17 cellular contexts compared by ENCODE assay signal in genomic region chr10:33129987-33130386, GRCh38.
DNase-seq lines count a peak whose midpoint lies in the region; ATAC-seq, FAIRE-seq and TF ChIP-seq lines count a peak whose summit lies in the region.
"Had no signal": no experiment of that assay in that cellular context is flagged by ENCODE, and none has a peak within 500 bp of the region (broad histone marks: within the 10 kb centered on the region; RNA-seq: fewer than 3 reads in every experiment).

No MANE protein-coding gene starts in this region.

- peaks cover 16% of the 10 kb centered on the region for H3K36me3 Mint-ChIP-seq in activated CD4-positive, alpha-beta T cell treated with anti-CD3 and anti-CD28 coated beads, Interleukin-2, amount 10 ng/mL, durations not matched to agents 7 days and 5 days (ENCODE audit: low read depth)
- no peaks in the 10 kb centered on the region for H3K36me3 Mint-ChIP-seq in CD14-positive monocyte
- H3K36me3 Mint-ChIP-seq: naive B cell had no signal

- TF ChIP-seq POLR2A in right lobe of liver (IDR thresholded peaks at IDR 0.05), result no peak

- H3K9me3 ChIP-seq in HEK293 (ENCODE audit: control insufficient read depth, insufficient read depth, low read depth, low read length) (no peaks in the 10 kb centered on the region), right lobe of liver (no peaks in the 10 kb centered on the region)
- H3K9me3 ChIP-seq: Caco-2 had no signal

- POLR2A ChIA-PET in HEK293 (lab: Yijun Ruan, JAX), result no interaction called here
- POLR2A ChIA-PET in activated CD4-positive, alpha-beta T cell treated with anti-CD3 and anti-CD28 coated beads, Interleukin-2, amount 10 ng/mL, durations not matched to agents 7 days and 5 days (lab: Charles Lee), result interaction anchor here (0.6 kb wide), 1 partner anchor 26 kb away, joined by 5 read pairs; no protein-coding TSS in a partner anchor

- H3K27ac Mint-ChIP-seq in activated CD4-positive, alpha-beta T cell treated with anti-CD3 and anti-CD28 coated beads, Interleukin-2, amount 10 ng/mL, durations not matched to agents 7 days and 5 days, result no peak overlapping the region
- H3K27ac Mint-ChIP-seq in CD14-positive monocyte, result no peak overlapping the region
- H3K27ac Mint-ChIP-seq: activated CD8-positive, alpha-beta T cell treated with anti-CD3 and anti-CD28 coated beads, Interleukin-2, amount 10 ng/mL, durations not matched to agents 7 days and 5 days; endodermal cell had no signal

- H3K27ac ChIP-seq in HEK293 (ENCODE audit: extremely low read depth, low read depth, low read length) (no peak overlapping the region), right lobe of liver (no peak overlapping the region)

- ATAC-seq in right lobe of liver (peak in 3 of 4 donors; percentile 38 to 40 (median 38)), HG03135 (IDR thresholded peaks at IDR 0.05; ENCODE audit: unreplicated experiment) (no peak)
- ATAC-seq: activated CD8-positive, alpha-beta T cell treated with anti-CD3 and anti-CD28 coated beads, Interleukin-2, amount 10 ng/mL, durations not matched to agents 7 days and 5 days; HCT116 had no signal

- H3K4me3 ChIP-seq in HEK293 (ENCODE audit: low read depth, low read length) (no peak overlapping the region), astrocyte of the spinal cord (ENCODE audit: low read depth, low read length) (no peak overlapping the region), right lobe of liver (no peak overlapping the region)

- in situ Hi-C loops in astrocyte of the spinal cord (cut with HindIII; ENCODE audit: low sequenced_read_pairs), result no loop called here

- CTCF ChIA-PET in HEK293 (lab: Yijun Ruan, JAX), result interaction anchor here (0.6 to 2.3 kb wide), 4 partner anchors 11 to 764 kb away, joined by 3 to 12 read pairs (median 4); no protein-coding TSS in a partner anchor
- CTCF ChIA-PET in activated CD4-positive, alpha-beta T cell treated with anti-CD3 and anti-CD28 coated beads, Interleukin-2, amount 10 ng/mL, durations not matched to agents 7 days and 5 days (lab: Charles Lee), result interaction anchor here (0.6 to 2.5 kb wide), 6 partner anchors 9 to 144 kb away, joined by 3 to 9 read pairs (median 3); no protein-coding TSS in a partner anchor

- H3K4me3 Mint-ChIP-seq in activated CD4-positive, alpha-beta T cell treated with anti-CD3 and anti-CD28 coated beads, Interleukin-2, amount 10 ng/mL, durations not matched to agents 7 days and 5 days, result no peak overlapping the region
- no peak overlapping the region for H3K4me3 Mint-ChIP-seq in CD14-positive monocyte
- H3K4me3 Mint-ChIP-seq: activated CD8-positive, alpha-beta T cell treated with anti-CD3 and anti-CD28 coated beads, Interleukin-2, amount 10 ng/mL, durations not matched to agents 7 days and 5 days; endodermal cell; IgD-negative memory B cell; naive B cell had no signal

- intact Hi-C loops in right lobe of liver (cut with DNase I), result no loop called here
- intact Hi-C loops in CD14-positive monocyte (cut with micrococcal nuclease), result no loop called here

- H3K9me3 Mint-ChIP-seq in activated CD4-positive, alpha-beta T cell treated with anti-CD3 and anti-CD28 coated beads, Interleukin-2, amount 10 ng/mL, durations not matched to agents 7 days and 5 days, result peaks cover 3% of the 10 kb centered on the region
- H3K9me3 Mint-ChIP-seq in CD14-positive monocyte, result peaks cover 0 to 3% (median 0%) of the 10 kb centered on the region in 7 donors
- H3K9me3 Mint-ChIP-seq: endodermal cell, IgD-negative memory B cell, naive B cell had no signal

- TF ChIP-seq CTCF in HEK293 (tag by site-specific recombination; IDR thresholded peaks at IDR 0.05) (no peak), astrocyte of the spinal cord (IDR thresholded peaks at IDR 0.05; ENCODE audit: low read depth, low read length) (no peak), right lobe of liver (IDR thresholded peaks at IDR 0.05) (no peak), CD14-positive monocyte (IDR thresholded peaks at IDR 0.05) (no peak)

- DNase-seq in AG08396 (ENCODE audit: low spot score), result peak; percentile 30
- peak; percentile 85 for DNase-seq in astrocyte of the spinal cord (ENCODE audit: low read depth, low spot score)
- DNase-seq in right lobe of liver, result no peak
- no peak for DNase-seq in activated CD4-positive, alpha-beta T cell treated with anti-CD3 and anti-CD28 coated beads, Interleukin-2, amount 10 ng/mL, durations not matched to agents 7 days and 5 days
- no peak for DNase-seq in GM19239 (ENCODE audit: insufficient read length, low spot score)
- DNase-seq in CD14-positive monocyte (ENCODE audit: low spot score), result no peak
- DNase-seq: activated CD8-positive, alpha-beta T cell treated with anti-CD3 and anti-CD28 coated beads, Interleukin-2, amount 10 ng/mL, durations not matched to agents 7 days and 5 days; Caco-2; endodermal cell; naive B cell; NCI-H1930; stimulated activated CD4-positive, alpha-beta T cell treated with anti-CD3 and anti-CD28 coated beads, Interleukin-12 subunit alpha, Interleukin-12 subunit beta, amount 100 ng/mL, for 4 hours; T-helper 2 cell had no signal

- 27% methylated on average over 5 of the region's 5 CpGs for WGBS in right lobe of liver (ENCODE audit: insufficient coverage, low coverage, low lambda C conversion rate, missing lambda C conversion rate)

- H3K27me3 Mint-ChIP-seq in activated CD4-positive, alpha-beta T cell treated with anti-CD3 and anti-CD28 coated beads, Interleukin-2, amount 10 ng/mL, durations not matched to agents 7 days and 5 days, result no peaks in the 10 kb centered on the region
- peaks cover 2 to 4% (median 2%) of the 10 kb centered on the region in 3 donors for H3K27me3 Mint-ChIP-seq in CD14-positive monocyte (ENCODE audit: low read depth in 3 of 3)
- H3K27me3 Mint-ChIP-seq: IgD-negative memory B cell, naive B cell had no signal

- FAIRE-seq in GM19239 (lab: Jason Lieb, UNC), result no peak

- H3K36me3 ChIP-seq in HEK293 (ENCODE audit: control insufficient read depth in 2 of 2, insufficient read depth in 1 of 2, low read length in 2 of 2) (no peaks in the 10 kb centered on the region), right lobe of liver (no peaks in the 10 kb centered on the region)

- peaks cover 76% of the 10 kb centered on the region for H3K4me1 Mint-ChIP-seq in activated CD4-positive, alpha-beta T cell treated with anti-CD3 and anti-CD28 coated beads, Interleukin-2, amount 10 ng/mL, durations not matched to agents 7 days and 5 days
- H3K4me1 Mint-ChIP-seq in CD14-positive monocyte, result no peaks in the 10 kb centered on the region

- no peaks in the 10 kb centered on the region for H3K27me3 ChIP-seq in right lobe of liver

- H3K4me1 ChIP-seq in HEK293 (ENCODE audit: control insufficient read depth, insufficient read depth, low read length), result 0 out of 2 replicates have a peak, but pooled peaks cover 3% of the 10 kb centered on the region
- no peaks in the 10 kb centered on the region for H3K4me1 ChIP-seq in right lobe of liver
- H3K4me1 ChIP-seq: Caco-2 had no signal

TF ChIP-seq in HEK293, 187 proteins besides CTCF, POLR2A, EP300 and RAD21:
- TF ChIP-seq GFI1B (tag by site-specific recombination; IDR thresholded peaks at IDR 0.05) (no peak), EGR2 (tag by site-specific recombination; IDR thresholded peaks at IDR 0.05; ENCODE audit: low read depth) (no peak), MYNN (tag by site-specific recombination; IDR thresholded peaks at IDR 0.05; ENCODE audit: borderline replicate concordance) (0 out of 2 replicates have a peak, but pooled peaks have one; percentile 32), ZNF423 (tag by site-specific recombination; IDR thresholded peaks at IDR 0.05) (no peak), ZNF600 (tag by site-specific recombination; IDR thresholded peaks at IDR 0.05) (no peak)

Comparison
In these comparisons a context has a peak if more than half of its experiments do, and no peak if none do; other contexts are left out.
1. DNase-seq: peak in AG08396 (single experiment) and astrocyte of the spinal cord (single experiment); none in right lobe of liver (0 of 3), activated CD4-positive, alpha-beta T cell treated with anti-CD3 and anti-CD28 coated beads, Interleukin-2, amount 10 ng/mL, durations not matched to agents 7 days and 5 days (single experiment), GM19239 (single experiment) and CD14-positive monocyte (single experiment).